In the genomic region with DNA sequence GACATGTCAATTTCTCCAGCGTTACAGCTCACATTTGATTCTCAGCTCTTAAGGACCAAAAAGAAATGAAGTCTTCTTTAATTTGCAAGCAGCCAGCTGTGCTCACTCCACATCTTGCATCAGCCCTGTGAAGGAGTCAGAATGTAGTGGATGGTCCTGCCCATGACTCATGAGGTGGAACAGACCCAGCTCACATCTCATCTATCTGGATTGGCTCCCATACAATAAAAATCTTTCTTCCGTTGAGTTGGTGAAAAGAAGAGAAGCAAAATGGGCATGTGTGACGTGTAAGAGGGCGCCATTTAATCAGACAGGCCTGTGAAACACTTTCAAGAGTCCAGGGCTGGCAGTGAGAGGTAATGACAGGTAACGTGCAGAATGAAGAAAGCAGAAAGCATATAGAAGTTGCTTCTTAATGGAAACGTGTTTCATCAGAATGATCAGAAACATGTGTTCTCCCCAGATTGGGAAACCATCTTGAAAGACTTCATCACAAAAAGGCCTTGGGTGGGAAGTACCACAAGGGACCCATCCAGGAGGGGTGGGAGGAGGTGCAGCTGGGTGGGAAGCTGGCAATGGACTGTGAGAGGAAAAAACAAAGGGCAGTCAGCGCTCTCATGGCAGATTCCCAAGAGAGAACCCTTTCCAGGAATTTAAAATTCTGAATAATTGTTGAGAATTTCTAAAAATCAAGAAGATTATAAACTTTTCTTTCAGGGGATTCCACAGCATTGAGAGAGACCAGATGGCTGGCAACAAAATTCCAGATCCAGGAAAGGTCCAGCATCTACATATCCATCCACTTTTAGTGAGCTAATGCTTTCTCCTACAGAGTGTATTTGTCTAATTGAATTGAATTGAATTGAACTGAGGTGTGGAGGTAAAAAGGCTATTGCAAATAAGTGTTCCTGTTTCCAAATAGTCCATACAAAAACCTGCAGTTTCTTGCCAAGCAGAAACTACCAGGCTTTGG, we compare ENCODE assay signal across 8 cellular contexts. TPM values are rescaled to one million over a fixed set of nuclear protein-coding genes. Genes with fewer than 3 reads are reported as not detected.
A peak's percentile ranks its signal among the peaks of the same experiment; 100 is the strongest.
DNase-seq lines count a peak whose midpoint lies in the region; ATAC-seq, FAIRE-seq and TF ChIP-seq lines count a peak whose summit lies in the region.
"Had no signal": no experiment of that assay in that cellular context is flagged by ENCODE, and none has a peak within 500 bp of the region (broad histone marks: within the 10 kb centered on the region; RNA-seq: fewer than 3 reads in every experiment).

No MANE protein-coding gene starts in this region.

- no peak overlapping the region for H3K4me2 ChIP-seq in SK-N-SH

- no peaks in the 10 kb centered on the region for H3K9me2 ChIP-seq in SK-N-SH

- no peaks in the 10 kb centered on the region for H3K79me2 ChIP-seq in SK-N-SH (ENCODE audit: insufficient read depth)

- DNase-seq in H54 (ENCODE audit: insufficient read length, low spot score), result no peak
- no peak for DNase-seq in SK-N-SH
- DNase-seq in foreskin fibroblast, result peak; percentile 96 to 98
- DNase-seq in stromal cell of bone marrow (ENCODE audit: low read depth), result peak; percentile 87
- DNase-seq in NCI-H146 treated with DMSO at 0.1 percent for 48 hours (lab: John Stamatoyannopoulos, UW; ENCODE audit: unreplicated experiment), result no peak
- no peak for DNase-seq in NCI-H128 (lab: John Stamatoyannopoulos, UW; ENCODE audit: unreplicated experiment)
- DNase-seq: MV-4-11 had no signal

- TF ChIP-seq CTCF in SK-N-SH (IDR thresholded peaks at IDR 0.05) (no peak), foreskin fibroblast (IDR thresholded peaks at IDR 0.05; ENCODE audit: low read depth, low read length) (no peak)

- H3F3A ChIP-seq in SK-N-SH (replicated peaks; ENCODE audit: insufficient read depth), result peaks cover 16% of the 10 kb centered on the region

- no peaks in the 10 kb centered on the region for H3K36me3 ChIP-seq in SK-N-SH (replicated peaks in 1 of 2; ENCODE audit: control insufficient read depth in 1 of 2, insufficient read depth in 2 of 2, low read length in 1 of 2)

- peak overlapping the region in 1 of 2 experiments; percentile 78; a peak in 2 of 4 replicates for H3K27ac ChIP-seq in SK-N-SH (ENCODE audit: low read depth in 2 of 2, low read length in 1 of 2)

- H3K9ac ChIP-seq in SK-N-SH, result no peak overlapping the region

- H2AFZ ChIP-seq in SK-N-SH (ENCODE audit: low read depth), result peak overlapping the region; percentile 22; the same call in 1 of the 2 replicates

- H3K4me3 ChIP-seq in SK-N-SH (ENCODE audit: low read depth in 2 of 2, low read length in 1 of 2) (no peak overlapping the region), foreskin fibroblast (ENCODE audit: low read depth in 1 of 2, low read length in 2 of 2) (no peak overlapping the region)

- H4K20me1 ChIP-seq in SK-N-SH (ENCODE audit: insufficient read depth), result no peaks in the 10 kb centered on the region

- FAIRE-seq in H54 (lab: Jason Lieb, UNC), result peak; percentile 95

- POLR2A ChIA-PET in SK-N-SH (lab: Yijun Ruan, JAX), result no interaction called here

- peak in 1 of 2 experiments; percentile 68; a peak in 1 of 4 replicates for TF ChIP-seq EP300 in SK-N-SH (IDR thresholded peaks at IDR 0.05; ENCODE audit: borderline replicate concordance in 1 of 2, low read depth in 1 of 2, low read length in 1 of 2)

- 46% methylated on average over 7 of the region's 7 CpGs for WGBS in SK-N-SH (ENCODE audit: low lambda C conversion rate)

- TF ChIP-seq RAD21 in SK-N-SH (IDR thresholded peaks at IDR 0.05; ENCODE audit: low read length), result no peak

- CTCF ChIA-PET in SK-N-SH (lab: Yijun Ruan, JAX), result interaction anchor here (0.7 to 2.4 kb wide), 2 partner anchors 13 to 373 kb away, joined by 3 to 8 read pairs; no protein-coding TSS in a partner anchor

- H3K9me3 ChIP-seq in SK-N-SH, result no peaks in the 10 kb centered on the region

- H3K27me3 ChIP-seq in SK-N-SH (ENCODE audit: insufficient read depth), result no peaks in the 10 kb centered on the region

- no peak for TF ChIP-seq POLR2A in H54 (IDR thresholded peaks at IDR 0.05; ENCODE audit: low read depth, low read length)

- H3K4me1 ChIP-seq in SK-N-SH (ENCODE audit: control insufficient read depth in 1 of 2, insufficient read depth in 2 of 2, low read depth in 1 of 2, low read length in 1 of 2), result peaks cover 6 to 9% of the 10 kb centered on the region in 2 experiments; a peak in 2 of 4 replicates

- ATAC-seq in GM21515 (IDR thresholded peaks at IDR 0.05; ENCODE audit: unreplicated experiment), result no peak

TF ChIP-seq in SK-N-SH, 30 proteins besides CTCF, POLR2A, EP300 and RAD21:
- TF ChIP-seq TEAD4 (IDR thresholded peaks at IDR 0.05; ENCODE audit: borderline replicate concordance, insufficient read depth) (peak; percentile 39; the same call in 1 of the 2 replicates), YY1 (IDR thresholded peaks at IDR 0.05; ENCODE audit: low read depth) (peak; percentile 78; the same call in 1 of the 2 replicates), JUND (IDR thresholded peaks at IDR 0.05) (peak; percentile 79), NFIC (IDR thresholded peaks at IDR 0.05; ENCODE audit: borderline replicate concordance) (peak; percentile 88), MEF2A (IDR thresholded peaks at IDR 0.05; ENCODE audit: borderline replicate concordance, low read depth) (no peak), RXRA (IDR thresholded peaks at IDR 0.05; ENCODE audit: borderline replicate concordance, low read depth) (no peak), TCF12 (IDR thresholded peaks at IDR 0.05) (peak; percentile 89), CHD2 (IDR thresholded peaks at IDR 0.05; ENCODE audit: low read length, partially characterized antibody) (no peak), MXI1 (IDR thresholded peaks at IDR 0.05; ENCODE audit: low read depth, low read length) (no peak), FOXM1 (IDR thresholded peaks at IDR 0.05; ENCODE audit: low read depth) (no peak), FOSL2 (IDR thresholded peaks at IDR 0.05; ENCODE audit: borderline replicate concordance, low read depth) (peak; percentile 90; the same call in 1 of the 2 replicates), ELF1 (IDR thresholded peaks at IDR 0.05) (no peak), EZH2phosphoT487 (IDR thresholded peaks at IDR 0.05; ENCODE audit: borderline replicate concordance, low read depth) (no peak), POLR2AphosphoS5 (IDR thresholded peaks at IDR 0.05; ENCODE audit: low read depth, low read length) (peak; percentile 72; the same call in 1 of the 2 replicates)
- TF ChIP-seq, protein P1, sequence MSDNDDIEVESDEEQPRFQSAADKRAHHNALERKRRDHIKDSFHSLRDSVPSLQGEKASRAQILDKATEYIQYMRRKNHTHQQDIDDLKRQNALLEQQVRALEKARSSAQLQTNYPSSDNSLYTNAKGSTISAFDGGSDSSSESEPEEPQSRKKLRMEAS (IDR thresholded peaks at IDR 0.05; ENCODE audit: low read depth), result peak; percentile 74
- TF ChIP-seq, protein P2, sequence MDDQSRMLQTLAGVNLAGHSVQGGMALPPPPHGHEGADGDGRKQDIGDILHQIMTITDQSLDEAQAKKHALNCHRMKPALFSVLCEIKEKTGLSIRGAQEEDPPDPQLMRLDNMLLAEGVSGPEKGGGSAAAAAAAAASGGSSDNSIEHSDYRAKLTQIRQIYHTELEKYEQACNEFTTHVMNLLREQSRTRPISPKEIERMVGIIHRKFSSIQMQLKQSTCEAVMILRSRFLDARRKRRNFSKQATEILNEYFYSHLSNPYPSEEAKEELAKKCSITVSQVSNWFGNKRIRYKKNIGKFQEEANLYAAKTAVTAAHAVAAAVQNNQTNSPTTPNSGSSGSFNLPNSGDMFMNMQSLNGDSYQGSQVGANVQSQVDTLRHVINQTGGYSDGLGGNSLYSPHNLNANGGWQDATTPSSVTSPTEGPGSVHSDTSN (IDR thresholded peaks at IDR 0.05), result peak; percentile 70

RNA-seq across cellular contexts. Expression of a gene that starts 57.0 kb away (rescaled TPM):
- polyA plus RNA-seq in SK-N-SH (2012; rRNA removed), result 14.5 and 17.4 TPM in 2 replicates
- polyA plus RNA-seq in SK-N-SH (2012; cell fraction: cytosol; rRNA removed), result 14.8 and 15.5 TPM in 2 replicates
- polyA plus RNA-seq in SK-N-SH (2012; cell fraction: nucleus; rRNA removed), result 11.9 and 17.6 TPM in 2 replicates

Comparison
In these comparisons a context has a peak if more than half of its experiments do, and no peak if none do; other contexts are left out.
1. DNase-seq: peak in foreskin fibroblast (2 of 2) and stromal cell of bone marrow (single experiment); none in H54 (single experiment), SK-N-SH (single experiment), NCI-H146 treated with DMSO at 0.1 percent for 48 hours (single experiment) and NCI-H128 (single experiment).